ENCODE assay signal across 18 cellular contexts in genomic region chr9:83701286-83701685, GRCh38. TPM values are rescaled to one million over a fixed set of nuclear protein-coding genes. Genes with fewer than 3 reads are reported as not detected.
DNase-seq lines count a peak whose midpoint lies in the region; ATAC-seq, FAIRE-seq and TF ChIP-seq lines count a peak whose summit lies in the region.
"Had no signal": no experiment of that assay in that cellular context is flagged by ENCODE, and none has a peak within 500 bp of the region (broad histone marks: within the 10 kb centered on the region; RNA-seq: fewer than 3 reads in every experiment).

No MANE protein-coding gene starts in this region.

- whole genome bisulfite sequencing in GM23248 (ENCODE audit: low coverage in 1 of 2, low lambda C conversion rate in 2 of 2, missing lambda C conversion rate in 2 of 2), 2 experiments: 94 to 97% methylated on average over 1 of the region's 1 CpG

- H4K20me1 ChIP-seq in GM23248 (ENCODE audit: insufficient read depth) (peaks cover 43% of the 10 kb centered on the region), astrocyte (ENCODE audit: insufficient read depth, low read length) (peaks cover 97% of the 10 kb centered on the region)

- H3K4me2 ChIP-seq in GM23248 (ENCODE audit: unreplicated experiment) (peak overlapping the region; percentile 71), astrocyte (ENCODE audit: low read length) (peak overlapping the region; percentile 70)

- no peak overlapping the region for H3K4me3 Mint-ChIP-seq in astrocyte (ENCODE audit: unreplicated experiment)
- peak overlapping the region in 6 of 10 donors; percentile 24 to 59 (median 54) for H3K4me3 Mint-ChIP-seq in naive thymus-derived CD8-positive, alpha-beta T cell

- H2AFZ ChIP-seq in GM23248 (no peak overlapping the region), astrocyte (ENCODE audit: low read depth, low read length) (no peak overlapping the region)

- H3K79me2 ChIP-seq in GM23248 (ENCODE audit: insufficient read depth): peaks cover 100% of the 10 kb centered on the region
- H3K79me2 ChIP-seq in astrocyte (ENCODE audit: insufficient read depth, low read length): peaks cover 100% of the 10 kb centered on the region

- no peak overlapping the region for H3K27ac Mint-ChIP-seq in astrocyte (ENCODE audit: unreplicated experiment)
- peak overlapping the region in 2 of 10 donors; percentile 0 to 8 for H3K27ac Mint-ChIP-seq in naive thymus-derived CD8-positive, alpha-beta T cell

- no peak for FAIRE-seq in astrocyte (lab: Jason Lieb, UNC)
- FAIRE-seq: HTR-8/SVneo had no signal

- no peaks in the 10 kb centered on the region for H3K9me3 Mint-ChIP-seq in astrocyte (ENCODE audit: unreplicated experiment)
- no peaks in the 10 kb centered on the region for H3K9me3 Mint-ChIP-seq in naive thymus-derived CD8-positive, alpha-beta T cell
- H3K9me3 Mint-ChIP-seq: activated naive CD8-positive, alpha-beta T cell treated with anti-CD3 and anti-CD28 coated beads, Interleukin-2, amount 50 U/mL, for 24 hours had no signal

- intact Hi-C loops in uterus (cut with DNase I; ENCODE audit: low total_unique reads): no loop called here

- TF ChIP-seq POLR2A in uterus (IDR thresholded peaks at IDR 0.05): no peak

- peak overlapping the region; percentile 57 for H3K27ac ChIP-seq in GM23248
- H3K27ac ChIP-seq in astrocyte (ENCODE audit: low read depth, low read length): peak overlapping the region; percentile 39
- peak overlapping the region in 1 of 2 donors; percentile 67 for H3K27ac ChIP-seq in uterus
- H3K27ac ChIP-seq: C4-2B, spleen had no signal

- no peaks in the 10 kb centered on the region for H3K9me3 ChIP-seq in GM23248 (ENCODE audit: low read depth)
- H3K9me3 ChIP-seq in astrocyte (ENCODE audit: insufficient read depth, low read depth, low read length): no peaks in the 10 kb centered on the region
- H3K9me3 ChIP-seq in uterus: no peaks in the 10 kb centered on the region
- H3K9me3 ChIP-seq: spleen had no signal

- H3K4me1 ChIP-seq in GM23248 (ENCODE audit: insufficient read depth): peaks cover 27% of the 10 kb centered on the region
- H3K4me1 ChIP-seq in astrocyte (ENCODE audit: insufficient read depth, low read length): peaks cover 11% of the 10 kb centered on the region
- H3K4me1 ChIP-seq in uterus: no peaks in the 10 kb centered on the region

- DNase-seq in GM06990 (ENCODE audit: extremely low read depth, insufficient read length) (no peak), GM23248 (no peak), astrocyte (ENCODE audit: low read depth) (no peak), GM13976 (ENCODE audit: low spot score) (no peak), uterus (no peak)
- DNase-seq in naive thymus-derived CD8-positive, alpha-beta T cell: no peak
- DNase-seq: activated CD8-positive, alpha-beta memory T cell treated with anti-CD3 and anti-CD28 coated beads, Interleukin-2, amount 50 U/mL, for 48 hours; activated naive CD8-positive, alpha-beta T cell treated with anti-CD3 and anti-CD28 coated beads, Interleukin-2, amount 50 U/mL, for 24 hours; heart right ventricle; NCI-H2081; spleen; stimulated activated naive CD4-positive, alpha-beta T cell treated with Interleukin-2 at 50 U/mL for 16 hours; T-helper 2 cell had no signal

- H3K27me3 Mint-ChIP-seq in astrocyte (ENCODE audit: low read depth, unreplicated experiment): no peaks in the 10 kb centered on the region
- no peaks in the 10 kb centered on the region for H3K27me3 Mint-ChIP-seq in naive thymus-derived CD8-positive, alpha-beta T cell
- H3K27me3 Mint-ChIP-seq: activated naive CD8-positive, alpha-beta T cell treated with anti-CD3 and anti-CD28 coated beads, Interleukin-2, amount 50 U/mL, for 24 hours had no signal

- peaks cover 16% of the 10 kb centered on the region for H3K4me1 Mint-ChIP-seq in astrocyte (ENCODE audit: low read depth, unreplicated experiment)
- peaks cover 32 to 91% (median 74%) of the 10 kb centered on the region in 4 donors for H3K4me1 Mint-ChIP-seq in naive thymus-derived CD8-positive, alpha-beta T cell

- H3K27me3 ChIP-seq in GM06990 (replicated peaks; ENCODE audit: control insufficient read depth, insufficient read depth, low read length) (no peaks in the 10 kb centered on the region), GM23248 (replicated peaks; ENCODE audit: insufficient read depth) (no peaks in the 10 kb centered on the region), astrocyte (ENCODE audit: insufficient read depth, low read length) (no peaks in the 10 kb centered on the region), uterus (no peaks in the 10 kb centered on the region)
- H3K27me3 ChIP-seq: heart right ventricle, spleen had no signal

- ATAC-seq in naive thymus-derived CD8-positive, alpha-beta T cell: no peak
- ATAC-seq in HG03039 (IDR thresholded peaks at IDR 0.05; ENCODE audit: unreplicated experiment) (no peak), HG03139 (IDR thresholded peaks at IDR 0.05; ENCODE audit: unreplicated experiment) (no peak)
- ATAC-seq: activated CD4-positive, CD25-positive, alpha-beta regulatory T cell treated with anti-CD3 and anti-CD28 coated beads, Interleukin-2, amount 50 U/mL, for 24 hours; activated naive CD8-positive, alpha-beta T cell treated with anti-CD3 and anti-CD28 coated beads, Interleukin-2, amount 50 U/mL, for 24 hours had no signal

- no peaks in the 10 kb centered on the region for H3K9me2 ChIP-seq in GM23248 (ENCODE audit: insufficient read depth)

- H3K36me3 ChIP-seq in GM06990 (ENCODE audit: control insufficient read depth, insufficient read depth, low read length): no peaks in the 10 kb centered on the region
- H3K36me3 ChIP-seq in GM23248 (ENCODE audit: low read depth): no peaks in the 10 kb centered on the region
- no peaks in the 10 kb centered on the region for H3K36me3 ChIP-seq in astrocyte (ENCODE audit: insufficient read depth, low read length)
- H3K36me3 ChIP-seq in uterus: no peaks in the 10 kb centered on the region
- H3K36me3 ChIP-seq: spleen had no signal

- TF ChIP-seq CTCF in GM06990 (IDR thresholded peaks at IDR 0.05; ENCODE audit: insufficient read depth, low read length, poor library complexity, severe bottlenecking): no peak
- TF ChIP-seq CTCF in astrocyte (IDR thresholded peaks at IDR 0.05; ENCODE audit: insufficient read depth, low read depth, low read length): no peak
- no peak for TF ChIP-seq CTCF in GM13976 (IDR thresholded peaks at IDR 0.05; ENCODE audit: borderline replicate concordance, control extremely low read depth, extremely low read depth, insufficient read depth, missing control alignments)
- no peak for TF ChIP-seq CTCF in uterus (IDR thresholded peaks at IDR 0.05)

- H3K36me3 Mint-ChIP-seq in astrocyte (ENCODE audit: low read depth, unreplicated experiment): no peaks in the 10 kb centered on the region
- peaks cover 0 to 24% (median 10%) of the 10 kb centered on the region in 3 donors for H3K36me3 Mint-ChIP-seq in naive thymus-derived CD8-positive, alpha-beta T cell

- POLR2A ChIA-PET in naive thymus-derived CD8-positive, alpha-beta T cell (lab: Charles Lee): interaction anchor here (0.6 kb wide), 1 partner anchor 18 kb away, joined by 3 read pairs; no protein-coding TSS in a partner anchor

- peak overlapping the region; percentile 15 for H3K4me3 ChIP-seq in GM06990 (replicated peaks; ENCODE audit: low read depth, low read length)
- H3K4me3 ChIP-seq in GM23248: peak overlapping the region; percentile 52
- no peak overlapping the region for H3K4me3 ChIP-seq in astrocyte (ENCODE audit: insufficient read depth, low read depth, low read length)
- no peak overlapping the region for H3K4me3 ChIP-seq in uterus
- H3K4me3 ChIP-seq: heart right ventricle, spleen had no signal

- H3K9ac ChIP-seq in GM23248 (0 out of 2 replicates have a peak overlapping the region, but pooled peaks have one; percentile 1), astrocyte (ENCODE audit: low read length) (no peak overlapping the region)

- in situ Hi-C loops in GM23248 (cut with MboI) (no loop called here), GM13976 (cut with MboI; ENCODE audit: low sequenced_read_pairs, unreplicated experiment) (no loop called here)

- peaks cover 22% of the 10 kb centered on the region for H3F3A ChIP-seq in GM23248 (ENCODE audit: insufficient read depth)

RNA-seq across cellular contexts. Expression of gene UBQLN1, which starts 6.5 kb away (rescaled TPM):
- total RNA-seq in GM23248 (2014; rRNA removed; shearing (Covaris generic)): 92.7 and 107 TPM in 2 replicates
- polyA plus RNA-seq in GM23248 (2016; fragmentation: Nextera tagmentation; extraction: Ambion mirVana): 103 TPM in 2 replicates
- total RNA-seq in astrocyte: 99.3 and 102 TPM in 2 replicates
- 100 to 1,000 TPM; 112 to 122 TPM for total RNA-seq in naive thymus-derived CD8-positive, alpha-beta T cell
- polyA plus RNA-seq in naive thymus-derived CD8-positive, alpha-beta T cell: 10 to 100 TPM; 65.4 to 70.8 (median 67.6) TPM
- total RNA-seq in uterus: 100 to 1,000 TPM in 2 of 4 donors, 10 to 100 TPM in 2; 66.8 to 155 (median 98.1) TPM

Comparison
In these comparisons a context has a peak if more than half of its experiments do, and no peak if none do; other contexts are left out.
1. H3K4me3 ChIP-seq: peak in GM06990 (single experiment) and GM23248 (single experiment); none in astrocyte (single experiment) and uterus (0 of 2).